In genomic region chrX:131985526-131986049, GRCh38 we compare ENCODE assay signal across 1 cellular context.
TF ChIP-seq lines count a peak whose summit lies in the region.

No MANE protein-coding gene starts in this region.

TF ChIP-seq in WTC11, 78 proteins besides CTCF, POLR2A, EP300 and RAD21 (continued from another document):
- TF ChIP-seq, protein P1, sequence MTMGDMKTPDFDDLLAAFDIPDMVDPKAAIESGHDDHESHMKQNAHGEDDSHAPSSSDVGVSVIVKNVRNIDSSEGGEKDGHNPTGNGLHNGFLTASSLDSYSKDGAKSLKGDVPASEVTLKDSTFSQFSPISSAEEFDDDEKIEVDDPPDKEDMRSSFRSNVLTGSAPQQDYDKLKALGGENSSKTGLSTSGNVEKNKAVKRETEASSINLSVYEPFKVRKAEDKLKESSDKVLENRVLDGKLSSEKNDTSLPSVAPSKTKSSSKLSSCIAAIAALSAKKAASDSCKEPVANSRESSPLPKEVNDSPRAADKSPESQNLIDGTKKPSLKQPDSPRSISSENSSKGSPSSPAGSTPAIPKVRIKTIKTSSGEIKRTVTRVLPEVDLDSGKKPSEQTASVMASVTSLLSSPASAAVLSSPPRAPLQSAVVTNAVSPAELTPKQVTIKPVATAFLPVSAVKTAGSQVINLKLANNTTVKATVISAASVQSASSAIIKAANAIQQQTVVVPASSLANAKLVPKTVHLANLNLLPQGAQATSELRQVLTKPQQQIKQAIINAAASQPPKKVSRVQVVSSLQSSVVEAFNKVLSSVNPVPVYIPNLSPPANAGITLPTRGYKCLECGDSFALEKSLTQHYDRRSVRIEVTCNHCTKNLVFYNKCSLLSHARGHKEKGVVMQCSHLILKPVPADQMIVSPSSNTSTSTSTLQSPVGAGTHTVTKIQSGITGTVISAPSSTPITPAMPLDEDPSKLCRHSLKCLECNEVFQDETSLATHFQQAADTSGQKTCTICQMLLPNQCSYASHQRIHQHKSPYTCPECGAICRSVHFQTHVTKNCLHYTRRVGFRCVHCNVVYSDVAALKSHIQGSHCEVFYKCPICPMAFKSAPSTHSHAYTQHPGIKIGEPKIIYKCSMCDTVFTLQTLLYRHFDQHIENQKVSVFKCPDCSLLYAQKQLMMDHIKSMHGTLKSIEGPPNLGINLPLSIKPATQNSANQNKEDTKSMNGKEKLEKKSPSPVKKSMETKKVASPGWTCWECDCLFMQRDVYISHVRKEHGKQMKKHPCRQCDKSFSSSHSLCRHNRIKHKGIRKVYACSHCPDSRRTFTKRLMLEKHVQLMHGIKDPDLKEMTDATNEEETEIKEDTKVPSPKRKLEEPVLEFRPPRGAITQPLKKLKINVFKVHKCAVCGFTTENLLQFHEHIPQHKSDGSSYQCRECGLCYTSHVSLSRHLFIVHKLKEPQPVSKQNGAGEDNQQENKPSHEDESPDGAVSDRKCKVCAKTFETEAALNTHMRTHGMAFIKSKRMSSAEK (CRISPR knock-in tag; IDR thresholded peaks at IDR 0.05; ENCODE audit: borderline replicate concordance) = no peak
- TF ChIP-seq NR3C1 (CRISPR knock-in tag; conservative IDR thresholded peaks at IDR 0.05; ENCODE audit: low read depth) (no peak), ESRRA (CRISPR knock-in tag; IDR thresholded peaks at IDR 0.05; ENCODE audit: borderline replicate concordance) (no peak), ZNF396 (CRISPR knock-in tag; IDR thresholded peaks at IDR 0.05; ENCODE audit: borderline replicate concordance) (no peak), AFF4 (CRISPR knock-in tag; IDR thresholded peaks at IDR 0.05; ENCODE audit: borderline replicate concordance) (no peak), ZSCAN18 (CRISPR knock-in tag; IDR thresholded peaks at IDR 0.05) (no peak), ZNF121 (CRISPR knock-in tag; IDR thresholded peaks at IDR 0.05) (no peak), IRF2 (CRISPR knock-in tag; IDR thresholded peaks at IDR 0.05; ENCODE audit: borderline replicate concordance, low read depth) (no peak)
